Comparison of ENCODE assay signal across 8 cellular contexts in genomic region chr3:14144423-14145075, GRCh38. TPM values are rescaled to one million over a fixed set of nuclear protein-coding genes. Genes with fewer than 3 reads are reported as not detected.
DNase-seq lines count a peak whose midpoint lies in the region; ATAC-seq, FAIRE-seq and TF ChIP-seq lines count a peak whose summit lies in the region.

No MANE protein-coding gene starts in this region.

- DNase-seq in DMS79 treated with DMSO at 0.1 percent for 48 hours (lab: John Stamatoyannopoulos, UW): peak; percentile 88
- peak; percentile 89 for DNase-seq in HT-29 (ENCODE audit: low spot score)
- DNase-seq in RPMI8226: peak; percentile 80
- DNase-seq in activated naive CD4-positive, alpha-beta T cell treated with anti-CD3 and anti-CD28 coated beads for 36 hours: peak; percentile 70
- peak; percentile 61 to 85 for DNase-seq in frontal cortex (ENCODE audit: low spot score in 2 of 2)
- peak; percentile 65 for DNase-seq in occipital lobe (lab: John Stamatoyannopoulos, UW)
- DNase-seq in uterus: peak; percentile 66 to 92

- H3K36me3 ChIP-seq in uterus: no peaks in the 10 kb centered on the region

- H3K4me1 ChIP-seq in uterus: peaks cover 19 to 20% of the 10 kb centered on the region in 2 donors

- H3K27me3 ChIP-seq in uterus: no peaks in the 10 kb centered on the region

- peaks cover 48% of the 10 kb centered on the region for H3K4me1 Mint-ChIP-seq in activated naive CD4-positive, alpha-beta T cell treated with anti-CD3 and anti-CD28 coated beads for 36 hours (ENCODE audit: low read depth)

- peak overlapping the region; percentile 81 for H3K27ac Mint-ChIP-seq in activated naive CD4-positive, alpha-beta T cell treated with anti-CD3 and anti-CD28 coated beads for 36 hours

- no peak for FAIRE-seq in frontal cortex (lab: Jason Lieb, UNC)

- no peaks in the 10 kb centered on the region for H3K27me3 Mint-ChIP-seq in activated naive CD4-positive, alpha-beta T cell treated with anti-CD3 and anti-CD28 coated beads for 36 hours (ENCODE audit: low read depth)

- H3K27ac ChIP-seq in uterus: peak overlapping the region; percentile 86 to 96

- TF ChIP-seq CTCF in uterus (IDR thresholded peaks at IDR 0.05): no peak

- peaks cover 17% of the 10 kb centered on the region for H3K36me3 Mint-ChIP-seq in activated naive CD4-positive, alpha-beta T cell treated with anti-CD3 and anti-CD28 coated beads for 36 hours (ENCODE audit: low read depth)

- intact Hi-C loops in activated naive CD4-positive, alpha-beta T cell treated with anti-CD3 and anti-CD28 coated beads for 36 hours (cut with micrococcal nuclease): loop anchor here (1.0 to 2.0 kb wide), 4 partner anchors 20 to 288 kb away; partner anchors contain the start of gene CHCHD4
- intact Hi-C loops in uterus (cut with DNase I; ENCODE audit: low total_unique reads): no loop called here

- H3K4me3 ChIP-seq in uterus: no peak overlapping the region

- no peaks in the 10 kb centered on the region for H3K9me3 ChIP-seq in uterus

- CTCF ChIA-PET in activated naive CD4-positive, alpha-beta T cell treated with anti-CD3 and anti-CD28 coated beads for 36 hours (lab: Charles Lee): interaction anchor here (1.3 kb wide), 1 partner anchor 248 kb away, joined by 7 read pairs; no protein-coding TSS in a partner anchor

- no peaks in the 10 kb centered on the region for H3K9me3 Mint-ChIP-seq in activated naive CD4-positive, alpha-beta T cell treated with anti-CD3 and anti-CD28 coated beads for 36 hours

- no peak for TF ChIP-seq POLR2A in uterus (IDR thresholded peaks at IDR 0.05)

- H3K4me3 Mint-ChIP-seq in activated naive CD4-positive, alpha-beta T cell treated with anti-CD3 and anti-CD28 coated beads for 36 hours: peak overlapping the region; percentile 19

- peak; percentile 92 for ATAC-seq in GM21515 (IDR thresholded peaks at IDR 0.05; ENCODE audit: unreplicated experiment)

RNA-seq across cellular contexts. Expression of gene TMEM43, which starts 19.7 kb away (rescaled TPM):
- 22.1 and 23.1 TPM in 2 replicates for total RNA-seq in HT-29 (2014; rRNA removed; shearing (Covaris generic))
- total RNA-seq in activated naive CD4-positive, alpha-beta T cell treated with anti-CD3 and anti-CD28 coated beads for 36 hours: 10 to 100 TPM; 18.3 to 19.8 TPM
- total RNA-seq in frontal cortex (38.7 TPM), occipital lobe (44.1 TPM), uterus (100 to 1,000 TPM in 2 of 4 donors, 10 to 100 TPM in 2; 93.5 to 114 (median 102) TPM)

RNA-seq across cellular contexts. Expression of gene CHCHD4, which starts 19.9 kb away (rescaled TPM):
- total RNA-seq in HT-29 (2014; rRNA removed; shearing (Covaris generic)): 11.7 and 15.1 TPM in 2 replicates
- total RNA-seq in activated naive CD4-positive, alpha-beta T cell treated with anti-CD3 and anti-CD28 coated beads for 36 hours: 10 to 100 TPM; 16.2 to 17.9 TPM
- total RNA-seq in frontal cortex (8.6 TPM), occipital lobe (8.7 TPM), uterus (10 to 100 TPM in 1 of 4 donors, 1 to 10 TPM in 3; 6.2 to 12.0 (median 7.8) TPM)

RNA-seq across cellular contexts. Expression of gene XPC, which starts 33.9 kb away (rescaled TPM):
- total RNA-seq in HT-29 (2014; rRNA removed; shearing (Covaris generic)): 8.6 and 9.3 TPM in 2 replicates
- total RNA-seq in activated naive CD4-positive, alpha-beta T cell treated with anti-CD3 and anti-CD28 coated beads for 36 hours: 10 to 100 TPM; 39.0 to 39.8 TPM
- 9.8 TPM for total RNA-seq in frontal cortex
- 10.6 TPM for total RNA-seq in occipital lobe
- 10 to 100 TPM; 15.3 to 85.8 (median 48.5) TPM for total RNA-seq in uterus

RNA-seq across cellular contexts. Expression of gene LSM3, which starts 34.1 kb away (rescaled TPM):
- total RNA-seq in HT-29 (2014; rRNA removed; shearing (Covaris generic)): 7.1 and 7.4 TPM in 2 replicates
- 10 to 100 TPM; 26.1 to 26.2 TPM for total RNA-seq in activated naive CD4-positive, alpha-beta T cell treated with anti-CD3 and anti-CD28 coated beads for 36 hours
- total RNA-seq in frontal cortex (13.5 TPM), occipital lobe (11.1 TPM), uterus (10 to 100 TPM in 3 of 4 donors, 1 to 10 TPM in 1; 10.0 to 14.1 (median 11.9) TPM)
